ENCODE assay signal across 14 cellular contexts in the genomic region with DNA sequence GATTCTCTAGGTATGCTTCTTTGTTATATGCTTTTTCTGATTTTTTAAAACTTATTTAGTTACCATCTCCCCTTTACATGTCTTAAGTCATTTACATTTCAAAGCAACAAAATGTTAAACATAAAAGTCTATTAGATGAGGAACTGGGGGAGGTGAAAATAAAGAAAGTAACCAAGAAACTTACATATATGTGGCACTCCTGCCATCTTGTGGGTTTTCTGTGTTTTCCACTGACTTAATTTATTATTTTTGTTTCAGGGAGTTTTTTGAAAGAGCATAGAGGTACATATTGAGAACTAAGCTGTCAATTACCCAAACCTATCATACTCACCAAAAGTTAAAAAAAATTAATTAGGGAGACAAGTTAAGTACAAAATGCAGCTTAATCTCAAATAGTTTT.
A peak's percentile ranks its signal among the peaks of the same experiment; 100 is the strongest.
DNase-seq lines count a peak whose midpoint lies in the region; FAIRE-seq and TF ChIP-seq lines count a peak whose summit lies in the region.
"Had no signal": no experiment of that assay in that cellular context is flagged by ENCODE, and none has a peak within 500 bp of the region (broad histone marks: within the 10 kb centered on the region; RNA-seq: fewer than 3 reads in every experiment).

No MANE protein-coding gene starts in this region.

- FAIRE-seq in GM12891 (lab: Jason Lieb, UNC), result no peak

- in situ Hi-C loops in HAP-1 (cut with MboI; ENCODE audit: low sequenced_read_pairs), result no loop called here

- H3K4me1 ChIP-seq in HAP-1 (no peaks in the 10 kb centered on the region), testis (no peaks in the 10 kb centered on the region)
- H3K4me1 ChIP-seq: ascending aorta, neural progenitor cell had no signal

- TF ChIP-seq CTCF in choroid plexus epithelial cell (conservative IDR thresholded peaks at IDR 0.05; ENCODE audit: low read depth, low read length) (no peak), testis (IDR thresholded peaks at IDR 0.05) (no peak)

- H3K27me3 ChIP-seq in HAP-1 (ENCODE audit: low read depth) (no peaks in the 10 kb centered on the region), testis (no peaks in the 10 kb centered on the region)
- H3K27me3 ChIP-seq: ascending aorta, neural progenitor cell had no signal

- H3K4me3 ChIP-seq in choroid plexus epithelial cell (ENCODE audit: low read depth, low read length), result no peak overlapping the region
- H3K4me3 ChIP-seq in HAP-1, result no peak overlapping the region
- H3K4me3 ChIP-seq in testis, result no peak overlapping the region
- H3K4me3 ChIP-seq: ascending aorta, neural progenitor cell had no signal

- intact Hi-C loops in testis (cut with DNase I; ENCODE audit: low total_unique reads), result no loop called here

- H3K27ac ChIP-seq in testis, result no peak overlapping the region
- H3K27ac ChIP-seq: ascending aorta, neural progenitor cell had no signal

- H3K9me3 ChIP-seq in HAP-1 (no peaks in the 10 kb centered on the region), testis (no peaks in the 10 kb centered on the region)

- TF ChIP-seq POLR2A in testis (IDR thresholded peaks at IDR 0.05), result no peak
- no peak for TF ChIP-seq POLR2A in GM12891 (IDR thresholded peaks at IDR 0.05; ENCODE audit: low read depth, low read length)

- peak; percentile 2 for DNase-seq in NCI-H1092 treated with DMSO at 0.1 percent for 48 hours (lab: John Stamatoyannopoulos, UW)
- DNase-seq in NCI-H1092 (lab: John Stamatoyannopoulos, UW), result no peak
- DNase-seq in NCI-H446 treated with DMSO at 0.1 percent for 48 hours (lab: John Stamatoyannopoulos, UW), result peak; percentile 28
- peak; percentile 14 for DNase-seq in choroid plexus epithelial cell (ENCODE audit: low read depth)
- peak; percentile 5 for DNase-seq in midbrain (lab: John Stamatoyannopoulos, UW)
- DNase-seq in HAP-1 (ENCODE audit: low spot score in 2 of 2), result no peak
- DNase-seq in testis, result no peak
- DNase-seq in GM12891 (ENCODE audit: insufficient read length, low spot score), result no peak
- DNase-seq: activated CD8-positive, alpha-beta T cell treated with anti-CD3 and anti-CD28 coated beads, Interleukin-2, amount 10 ng/mL, durations not matched to agents 7 days and 5 days; activated effector memory CD4-positive, alpha-beta T cell treated with anti-CD3 and anti-CD28 coated beads, Interleukin-2, amount 50 U/mL, for 16 hours; dermis blood vessel endothelial cell; stimulated activated CD8-positive, alpha-beta memory T cell treated with anti-CD3 and anti-CD28 coated beads, Interleukin-4, amount 100 ng/mL, for 48 hours had no signal

- H3K36me3 ChIP-seq in HAP-1 (replicated peaks) (no peaks in the 10 kb centered on the region), testis (ENCODE audit: low read depth, missing control alignments) (no peaks in the 10 kb centered on the region)
- H3K36me3 ChIP-seq: ascending aorta, neural progenitor cell had no signal

TF ChIP-seq in GM12891, 5 proteins besides CTCF, POLR2A, EP300 and RAD21:
- TF ChIP-seq POU2F2 (IDR thresholded peaks at IDR 0.05; ENCODE audit: low read depth, low read length), result no peak
- no peak for TF ChIP-seq TAF1 (IDR thresholded peaks at IDR 0.05; ENCODE audit: low read depth, low read length)
- no peak for TF ChIP-seq PAX5 (IDR thresholded peaks at IDR 0.05; ENCODE audit: insufficient read depth, low read length, severe bottlenecking)
- no peak for TF ChIP-seq POLR2AphosphoS5 (IDR thresholded peaks at IDR 0.05; ENCODE audit: low read depth, low read length)
- TF ChIP-seq SPI1 (IDR thresholded peaks at IDR 0.05; ENCODE audit: low read depth, low read length), result no peak

Comparison
In these comparisons a context has a peak if more than half of its experiments do, and no peak if none do; other contexts are left out.
1. DNase-seq: peak in NCI-H1092 treated with DMSO at 0.1 percent for 48 hours (single experiment), NCI-H446 treated with DMSO at 0.1 percent for 48 hours (single experiment), choroid plexus epithelial cell (single experiment) and midbrain (single experiment); none in NCI-H1092 (single experiment), HAP-1 (0 of 2), testis (single experiment) and GM12891 (single experiment).